8 cellular contexts compared by ENCODE assay signal in the genomic region with DNA sequence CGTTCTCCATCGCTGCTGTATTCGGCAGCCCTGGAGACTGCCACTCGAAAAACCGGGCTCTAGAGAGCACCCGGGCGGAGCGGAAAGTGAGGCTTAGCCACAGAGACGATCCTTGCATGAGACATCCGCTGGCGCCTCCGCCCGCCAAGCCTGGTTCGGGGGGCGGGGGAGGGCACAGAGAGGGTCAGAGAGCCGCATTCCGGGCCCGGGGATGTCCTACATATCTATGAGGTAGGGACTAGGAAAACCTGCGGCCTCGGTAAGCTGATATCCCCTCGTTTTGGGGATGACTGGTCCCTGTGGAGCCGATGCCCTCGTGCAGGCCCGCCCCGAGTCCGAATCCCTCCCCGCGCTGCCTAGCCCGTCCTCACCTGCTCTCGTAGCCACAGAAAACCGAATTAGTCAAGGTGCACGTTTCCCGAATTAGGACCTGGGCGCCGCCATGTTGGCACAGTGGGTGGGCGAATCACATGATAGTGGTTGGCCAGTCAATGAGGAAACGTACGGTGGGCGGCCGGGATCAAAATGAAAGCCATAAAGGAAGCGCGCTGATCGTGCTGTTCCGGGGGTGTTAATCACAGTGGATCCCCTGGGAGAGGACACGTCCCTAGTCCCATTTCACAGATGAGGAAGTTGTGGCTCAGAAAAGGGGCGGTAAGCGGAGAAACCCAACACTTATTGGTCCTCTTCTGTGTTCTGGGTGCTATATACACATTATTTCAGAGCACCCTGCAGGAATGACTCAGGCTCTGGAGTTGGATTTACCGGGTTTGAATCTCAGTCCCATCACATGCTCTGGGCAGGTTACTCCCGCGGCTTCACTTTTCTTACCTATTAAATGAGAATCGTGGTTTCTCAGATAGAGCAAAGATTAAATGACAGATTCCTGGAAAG. TPM values are rescaled to one million over a fixed set of nuclear protein-coding genes. Genes with fewer than 3 reads are reported as not detected.
DNase-seq lines count a peak whose midpoint lies in the region; ATAC-seq, FAIRE-seq and TF ChIP-seq lines count a peak whose summit lies in the region.

TSS of gene TRMT1 (minus strand) at position 459 of the 894 bp plus-strand sequence. CDS start at position 118, 341 bp downstream.

- BruUV-seq in IMR-90 (replicated peaks; lab: Mats Ljungman, UMichigan): no TSS peak

- peak within 1 kb of the TSS; percentile 90 for H3K4me2 ChIP-seq in IMR-90 (ENCODE audit: low read depth, low read length)

- peaks cover 8% of the 10 kb centered on the region for H3K36me3 ChIP-seq in IMR-90 (ENCODE audit: control insufficient read depth, insufficient read depth, low read length)

- CTCF ChIA-PET in IMR-90 (lab: Yijun Ruan, JAX): no interaction called here

- H3K9me1 ChIP-seq in IMR-90 (ENCODE audit: insufficient read depth, low read length): peaks cover 19% of the 10 kb centered on the region

- H2BK120ac ChIP-seq in IMR-90 (ENCODE audit: low read depth, low read length): peak within 1 kb of the TSS; percentile 66

- dilution Hi-C loops in IMR-90 (cut with HindIII; ENCODE audit: low sequenced_read_pairs, unreplicated experiment): no loop called here

- H3K4me3 ChIP-seq in AG09309 (ENCODE audit: control insufficient read depth, low read depth, low read length) (peak within 1 kb of the TSS; percentile 72), IMR-90 (ENCODE audit: insufficient read depth, low read depth, low read length) (peak within 1 kb of the TSS; percentile 69)

- peak within 1 kb of the TSS; percentile 73 for H2BK5ac ChIP-seq in IMR-90 (ENCODE audit: low read depth, low read length, poor library complexity, severe bottlenecking)

- H3K23ac ChIP-seq in IMR-90 (ENCODE audit: low read depth, low read length): peak within 1 kb of the TSS; percentile 82; the same call in 1 of the 2 replicates

- peak; percentile 92 for FAIRE-seq in GM19239 (lab: Jason Lieb, UNC)

- intact Hi-C loops in IMR-90 (cut with micrococcal nuclease): loop anchor here (5.0 kb wide), 1 partner anchor 146 kb away; no protein-coding TSS in a partner anchor

- no peak within 1 kb of the TSS; the same call in 2 of the 3 replicates for H2BK15ac ChIP-seq in IMR-90 (ENCODE audit: low read depth, low read length)

- H3K9ac ChIP-seq in IMR-90 (ENCODE audit: low read depth, low read length): peak within 1 kb of the TSS; percentile 79

- peaks cover 28% of the 10 kb centered on the region for H4K20me1 ChIP-seq in IMR-90 (ENCODE audit: insufficient read depth, low read length)

- 1% methylated on average over 16 of the region's 51 CpGs; no CpG with 5 or more reads in 1 of the 2 experiments for WGBS in IMR-90 (ENCODE audit: extremely low coverage in 2 of 2, insufficient read length in 1 of 2), 2 experiments

- DNase-seq in AG09309 (ENCODE audit: low read depth) (peak; percentile 50), GM19239 (ENCODE audit: insufficient read length, low spot score) (peak; percentile 95), IMR-90 (peak; percentile 91), OCI-M1 (lab: John Stamatoyannopoulos, UW) (peak; percentile 93), activated T-cell treated with anti-CD3 and anti-CD28 coated beads for 1 hour (ENCODE audit: low read depth) (peak; percentile 79), epithelial cell of prostate (ENCODE audit: low read depth, low spot score) (peak; percentile 74), mucosa of gallbladder (ENCODE audit: low spot score) (peak; percentile 96)
- peak; percentile 72 to 79 for DNase-seq in stimulated activated CD8-positive, alpha-beta memory T cell treated with anti-CD3 and anti-CD28 coated beads, Interleukin-4, amount 100 ng/mL, for 1 hour (ENCODE audit: low read depth in 2 of 2, low spot score in 1 of 2)

- H3K14ac ChIP-seq in IMR-90 (replicated peaks; ENCODE audit: low read depth, low read length): peak within 1 kb of the TSS; percentile 89

- H2AK5ac ChIP-seq in IMR-90 (ENCODE audit: low read depth, low read length): peak within 1 kb of the TSS; percentile 87

- H2AFZ ChIP-seq in IMR-90 (replicated peaks; ENCODE audit: low read length, poor library complexity): peak within 1 kb of the TSS; percentile 91

- in situ Hi-C loops in IMR-90 (cut with MboI; ENCODE audit: low sequenced_read_pairs): no loop called here

- H2AK9ac ChIP-seq in IMR-90 (replicated peaks; ENCODE audit: low read depth, low read length, poor library complexity): peak within 1 kb of the TSS; percentile 93

- POLR2A ChIA-PET in IMR-90 (lab: Charles Lee; ENCODE audit: unreplicated experiment): interaction anchor here (0.6 kb wide), 1 partner anchor 1280 kb away, joined by 4 read pairs; no protein-coding TSS in a partner anchor

- TF ChIP-seq RAD21 in IMR-90 (IDR thresholded peaks at IDR 0.05; ENCODE audit: low read length): no peak

- H4K8ac ChIP-seq in IMR-90 (ENCODE audit: low read depth in 2 of 2, low read length in 2 of 2): peak within 1 kb of the TSS; percentile 30 to 99

- TF ChIP-seq POLR2A in IMR-90 (IDR thresholded peaks at IDR 0.05; ENCODE audit: low read depth, low read length): peak; percentile 31; the same call in 1 of the 2 replicates

- peak within 1 kb of the TSS; percentile 40 for H3K18ac ChIP-seq in IMR-90 (ENCODE audit: low read depth, low read length)

- H3K9me3 ChIP-seq in IMR-90 (ENCODE audit: control insufficient read depth, insufficient read depth, low read length): no peaks in the 10 kb centered on the region

- H3K4me1 ChIP-seq in IMR-90 (ENCODE audit: control insufficient read depth, insufficient read depth, low read length): peaks cover 23% of the 10 kb centered on the region

- peak within 1 kb of the TSS; percentile 65 for H4K91ac ChIP-seq in IMR-90 (ENCODE audit: insufficient read depth, low read depth, low read length)

- H2BK20ac ChIP-seq in IMR-90 (ENCODE audit: low read depth, low read length): peak within 1 kb of the TSS; percentile 66; the same call in 1 of the 2 replicates

- H3K27ac ChIP-seq in IMR-90 (ENCODE audit: insufficient read depth, low read length) (peak within 1 kb of the TSS; percentile 77), epithelial cell of prostate (peak within 1 kb of the TSS; percentile 84)

- H3K79me1 ChIP-seq in IMR-90 (ENCODE audit: low read depth in 1 of 2, low read length in 2 of 2): peaks cover 0 to 62% of the 10 kb centered on the region in 2 experiments; a peak in 3 of 4 replicates

- H3K27me3 ChIP-seq in IMR-90 (ENCODE audit: control insufficient read depth, insufficient read depth, low read length): no peaks in the 10 kb centered on the region

- H3K4ac ChIP-seq in IMR-90 (ENCODE audit: low read depth, low read length): peak within 1 kb of the TSS; percentile 90

- peak within 1 kb of the TSS; percentile 73 for H3K56ac ChIP-seq in IMR-90 (ENCODE audit: extremely low read depth, insufficient read depth, low read length)

- ATAC-seq in IMR-90 (ENCODE audit: low read depth): peak; percentile 46

- TF ChIP-seq CTCF in AG09309 (IDR thresholded peaks at IDR 0.05; ENCODE audit: control insufficient read depth, insufficient read depth, low read depth, low read length, missing control alignments) (no peak), IMR-90 (conservative IDR thresholded peaks at IDR 0.05; ENCODE audit: low read depth, low read length) (no peak)

- H4K5ac ChIP-seq in IMR-90 (ENCODE audit: low read depth, low read length): peak within 1 kb of the TSS; percentile 78

TF ChIP-seq in IMR-90, 13 proteins besides CTCF, POLR2A, EP300 and RAD21:
- TF ChIP-seq MXI1 (IDR thresholded peaks at IDR 0.05; ENCODE audit: borderline replicate concordance, low read depth, low read length): peak; percentile 99
- TF ChIP-seq RCOR1 (IDR thresholded peaks at IDR 0.05; ENCODE audit: insufficient replicate concordance, low read length): peak; percentile 95
- TF ChIP-seq RFX5 (IDR thresholded peaks at IDR 0.05; ENCODE audit: low read depth, low read length): no peak
- TF ChIP-seq NFE2L2 (IDR thresholded peaks at IDR 0.05; ENCODE audit: low read depth, low read length): peak; percentile 3; the same call in 1 of the 2 replicates
- no peak for TF ChIP-seq CHD1 (IDR thresholded peaks at IDR 0.05; ENCODE audit: low read depth, low read length)
- TF ChIP-seq CEBPB (IDR thresholded peaks at IDR 0.05; ENCODE audit: low read depth, low read length): no peak
- TF ChIP-seq USF2 (IDR thresholded peaks at IDR 0.05; ENCODE audit: low read depth, low read length): peak; percentile 94
- no peak for TF ChIP-seq FOS (IDR thresholded peaks at IDR 0.05; ENCODE audit: low read depth, low read length)
- TF ChIP-seq, protein P1, sequence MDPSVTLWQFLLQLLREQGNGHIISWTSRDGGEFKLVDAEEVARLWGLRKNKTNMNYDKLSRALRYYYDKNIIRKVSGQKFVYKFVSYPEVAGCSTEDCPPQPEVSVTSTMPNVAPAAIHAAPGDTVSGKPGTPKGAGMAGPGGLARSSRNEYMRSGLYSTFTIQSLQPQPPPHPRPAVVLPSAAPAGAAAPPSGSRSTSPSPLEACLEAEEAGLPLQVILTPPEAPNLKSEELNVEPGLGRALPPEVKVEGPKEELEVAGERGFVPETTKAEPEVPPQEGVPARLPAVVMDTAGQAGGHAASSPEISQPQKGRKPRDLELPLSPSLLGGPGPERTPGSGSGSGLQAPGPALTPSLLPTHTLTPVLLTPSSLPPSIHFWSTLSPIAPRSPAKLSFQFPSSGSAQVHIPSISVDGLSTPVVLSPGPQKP (IDR thresholded peaks at IDR 0.05; ENCODE audit: borderline replicate concordance, low read depth, low read length): no peak
- TF ChIP-seq MAZ (IDR thresholded peaks at IDR 0.05; ENCODE audit: borderline replicate concordance, low read depth, low read length): peak; percentile 4; the same call in 1 of the 2 replicates
- peak; percentile 82; the same call in 1 of the 2 replicates for TF ChIP-seq MAFK (IDR thresholded peaks at IDR 0.05; ENCODE audit: low read depth, low read length)

RNA-seq across cellular contexts. Expression of gene TRMT1, which starts in this region (rescaled TPM):
- total RNA-seq in IMR-90 (2012; rRNA removed) (23.3 and 28.3 TPM in 2 replicates), mucosa of gallbladder (35.0 TPM)
- 56.0 and 62.1 TPM in 2 replicates for polyA plus RNA-seq in IMR-90 (2012; rRNA removed)
- 30.8 and 37.2 TPM in 2 replicates for polyA plus RNA-seq in IMR-90 (2012; cell fraction: cytosol; rRNA removed)
- polyA plus RNA-seq in IMR-90 (2012; cell fraction: nucleus; rRNA removed; ENCODE audit: low replicate concordance): 280 and 687 TPM in 2 replicates

Comparison
In these comparisons a context has a peak if more than half of its experiments do, and no peak if none do; other contexts are left out.
1. Peak in every context shown above with its lines: DNase-seq, ATAC-seq, H3K4me3 ChIP-seq and H3K27ac ChIP-seq.